11 cellular contexts compared by ENCODE assay signal in genomic region chr19:6059996-6060599, GRCh38.
DNase-seq lines count a peak whose midpoint lies in the region; FAIRE-seq and TF ChIP-seq lines count a peak whose summit lies in the region.
"Had no signal": no experiment of that assay in that cellular context is flagged by ENCODE, and none has a peak within 500 bp of the region (broad histone marks: within the 10 kb centered on the region; RNA-seq: fewer than 3 reads in every experiment).

No MANE protein-coding gene starts in this region.

- peaks cover 6 to 94% (median 50%) of the 10 kb centered on the region in 4 donors for H3K4me1 ChIP-seq in tibial artery

- no peaks in the 10 kb centered on the region for H3K9me3 ChIP-seq in tibial artery

- DNase-seq in activated T-cell treated with anti-CD3 and anti-CD28 coated beads, Interleukin-2, amount 50 U/mL, for 24 hours = no peak
- DNase-seq in activated T-cell treated with anti-CD3 and anti-CD28 coated beads for 4 hours (no peak), islet precursor cell (peak; percentile 5), tibial artery (peak in 1 of 2 donors; percentile 47), DMS 273 treated with DMSO at 0.1 percent for 48 hours (lab: John Stamatoyannopoulos, UW) (no peak), OCI-M2 (lab: John Stamatoyannopoulos, UW; ENCODE audit: unreplicated experiment) (no peak), D721Med (ENCODE audit: insufficient read length, low spot score) (no peak)
- DNase-seq: NCI-H1417 treated with DMSO at 0.1 percent for 48 hours; stimulated activated CD4-positive, alpha-beta T cell treated with anti-CD3 and anti-CD28 coated beads, Interleukin-1b, Interleukin-23, amount 100 ng/mL, for 48 hours had no signal

- peaks cover 65% of the 10 kb centered on the region for H3K4me1 Mint-ChIP-seq in activated T-cell treated with anti-CD3 and anti-CD28 coated beads, Interleukin-2, amount 50 U/mL, for 24 hours (ENCODE audit: low read depth)
- H3K4me1 Mint-ChIP-seq in activated naive CD8-positive, alpha-beta T cell (ENCODE audit: low read depth) = peaks cover 44% of the 10 kb centered on the region

- H3K36me3 Mint-ChIP-seq in activated T-cell treated with anti-CD3 and anti-CD28 coated beads, Interleukin-2, amount 50 U/mL, for 24 hours (ENCODE audit: low read depth) = no peaks in the 10 kb centered on the region
- H3K36me3 Mint-ChIP-seq in activated naive CD8-positive, alpha-beta T cell = no peaks in the 10 kb centered on the region

- intact Hi-C loops in tibial artery (cut with DNase I; ENCODE audit: low total_unique reads) = loop anchor here (5.0 kb wide), 1 partner anchor 47 kb away; no protein-coding TSS in a partner anchor

- no peak overlapping the region for H3K4me3 ChIP-seq in tibial artery

- TF ChIP-seq CTCF in tibial artery (IDR thresholded peaks at IDR 0.05) = no peak
- no peak for TF ChIP-seq CTCF in D721Med (IDR thresholded peaks at IDR 0.05; ENCODE audit: insufficient read depth, missing control alignments)

- H3K27ac Mint-ChIP-seq in activated T-cell treated with anti-CD3 and anti-CD28 coated beads, Interleukin-2, amount 50 U/mL, for 24 hours = peak overlapping the region; percentile 83
- H3K27ac Mint-ChIP-seq in activated naive CD8-positive, alpha-beta T cell = peak overlapping the region; percentile 90

- H3K27ac ChIP-seq in tibial artery = peak overlapping the region; percentile 83 to 96
- H3K27ac ChIP-seq: HL-60 had no signal

- no peaks in the 10 kb centered on the region for H3K9me3 Mint-ChIP-seq in activated T-cell treated with anti-CD3 and anti-CD28 coated beads, Interleukin-2, amount 50 U/mL, for 24 hours
- H3K9me3 Mint-ChIP-seq in activated naive CD8-positive, alpha-beta T cell (ENCODE audit: low read depth) = no peaks in the 10 kb centered on the region

- no peak for FAIRE-seq in D721Med (lab: Jason Lieb, UNC)

- H3K27me3 Mint-ChIP-seq in activated T-cell treated with anti-CD3 and anti-CD28 coated beads, Interleukin-2, amount 50 U/mL, for 24 hours = peaks cover 2% of the 10 kb centered on the region
- H3K27me3 Mint-ChIP-seq in activated naive CD8-positive, alpha-beta T cell = no peaks in the 10 kb centered on the region

- peak overlapping the region; percentile 40 for H3K4me3 Mint-ChIP-seq in activated T-cell treated with anti-CD3 and anti-CD28 coated beads, Interleukin-2, amount 50 U/mL, for 24 hours
- H3K4me3 Mint-ChIP-seq in activated naive CD8-positive, alpha-beta T cell = peak overlapping the region; percentile 71

- no peaks in the 10 kb centered on the region for H3K36me3 ChIP-seq in tibial artery

- H3K27me3 ChIP-seq in tibial artery = no peaks in the 10 kb centered on the region
